9 cellular contexts compared by ENCODE assay signal in genomic region chr20:17226410-17227198, GRCh38. TPM values are rescaled to one million over a fixed set of nuclear protein-coding genes. Genes with fewer than 3 reads are reported as not detected.
DNase-seq lines count a peak whose midpoint lies in the region; ATAC-seq, FAIRE-seq and TF ChIP-seq lines count a peak whose summit lies in the region.
"Had no signal": no experiment of that assay in that cellular context is flagged by ENCODE, and none has a peak within 500 bp of the region (broad histone marks: within the 10 kb centered on the region; RNA-seq: fewer than 3 reads in every experiment).

PCSK2 (plus strand) TSS chr20:17227040; CDS start chr20:17227306, 266 bp downstream.

- CTCF ChIA-PET in A549 (lab: Yijun Ruan, JAX): interaction anchor here (0.9 kb wide), 1 partner anchor 24 kb away, joined by 3 read pairs; no protein-coding TSS in a partner anchor

- H3K9ac ChIP-seq in KMS-11: no peak within 1 kb of the TSS

- TF ChIP-seq POLR2A in A549 (IDR thresholded peaks at IDR 0.05; ENCODE audit: low read length): no peak

- no peak within 1 kb of the TSS for H3K27ac ChIP-seq in A549
- no peak within 1 kb of the TSS for H3K27ac ChIP-seq in KMS-11
- no peak within 1 kb of the TSS for H3K27ac ChIP-seq in osteoblast (ENCODE audit: low read depth, low read length)
- H3K27ac ChIP-seq: C4-2B had no signal

- H3K36me3 ChIP-seq in KMS-11 (ENCODE audit: insufficient read depth) (no peaks in the 10 kb centered on the region), osteoblast (ENCODE audit: insufficient read depth, low read length) (no peaks in the 10 kb centered on the region)

- POLR2A ChIA-PET in A549 (lab: Yijun Ruan, JAX): no interaction called here

- WGBS in A549 (ENCODE audit: missing lambda C conversion rate): 2% methylated on average over 37 of the region's 53 CpGs

- TF ChIP-seq CTCF in A549 (IDR thresholded peaks at IDR 0.05) (no peak), KMS-11 (conservative IDR thresholded peaks at IDR 0.05; ENCODE audit: low read depth, low read length) (no peak), osteoblast (IDR thresholded peaks at IDR 0.05; ENCODE audit: extremely low read depth, low read depth, low read length) (no peak)

- no peak for TF ChIP-seq RAD21 in A549 (conservative IDR thresholded peaks at IDR 0.05 in 1 of 2, IDR thresholded peaks at IDR 0.05 in 1 of 2)

- no peak for TF ChIP-seq EP300 in A549 (IDR thresholded peaks at IDR 0.05)

- H3K9me3 ChIP-seq in A549: no peaks in the 10 kb centered on the region
- no peaks in the 10 kb centered on the region for H3K9me3 ChIP-seq in osteoblast (ENCODE audit: low read depth, low read length)

- peak; percentile 70 to 84 for ATAC-seq in A549
- peak; percentile 78 for ATAC-seq in SK-N-SH treated with all-trans-retinoic acid at 6 μM for 48 hours
- ATAC-seq in HG03095 (IDR thresholded peaks at IDR 0.05; ENCODE audit: unreplicated experiment): no peak
- no peak for ATAC-seq in HG03342 (IDR thresholded peaks at IDR 0.05; ENCODE audit: unreplicated experiment)

- H3K4me3 ChIP-seq in A549: peak within 1 kb of the TSS; percentile 45
- no peak within 1 kb of the TSS for H3K4me3 ChIP-seq in KMS-11 (IDR thresholded peaks at IDR 0.05; ENCODE audit: insufficient read depth, low read depth, low read length)
- H3K4me3 ChIP-seq in osteoblast (ENCODE audit: insufficient read depth, low read length): peak within 1 kb of the TSS; percentile 37

- H3K27me3 ChIP-seq in KMS-11 (ENCODE audit: insufficient read depth, low read depth) (no peaks in the 10 kb centered on the region), osteoblast (ENCODE audit: insufficient read depth, low read length) (peaks cover 34% of the 10 kb centered on the region)

- peak; percentile 11 to 31 for DNase-seq in A549 (ENCODE audit: low read depth in 1 of 2, low spot score in 1 of 2)
- peak; percentile 61 for DNase-seq in globus pallidus (ENCODE audit: low spot score)
- peak; percentile 87 for DNase-seq in osteoblast (ENCODE audit: insufficient read length, low spot score, missing footprints)
- DNase-seq in activated CD4-positive, alpha-beta T cell treated with anti-CD3 and anti-CD28 coated beads for 4 hours: no peak

- FAIRE-seq in A549 (lab: Jason Lieb, UNC): no peak

- H3K4me2 ChIP-seq in A549 (peak within 1 kb of the TSS; percentile 85), KMS-11 (peak within 1 kb of the TSS; percentile 68), osteoblast (ENCODE audit: insufficient read depth, low read length) (peak within 1 kb of the TSS; percentile 68)

- H3K4me1 ChIP-seq in A549 (peaks cover 7% of the 10 kb centered on the region), KMS-11 (ENCODE audit: low read depth, poor library complexity, severe bottlenecking) (no peaks in the 10 kb centered on the region), osteoblast (ENCODE audit: insufficient read depth, low read length) (peaks cover 3% of the 10 kb centered on the region)

- no peaks in the 10 kb centered on the region for H3K79me2 ChIP-seq in KMS-11 (ENCODE audit: insufficient read depth, low read depth)
- no peaks in the 10 kb centered on the region for H3K79me2 ChIP-seq in osteoblast (ENCODE audit: insufficient read depth, low read length)

- peak within 1 kb of the TSS; percentile 41; the same call in 1 of the 2 replicates for H2AFZ ChIP-seq in KMS-11 (ENCODE audit: low read depth)
- H2AFZ ChIP-seq in osteoblast (ENCODE audit: low read length): no peak within 1 kb of the TSS

- no peaks in the 10 kb centered on the region for H4K20me1 ChIP-seq in KMS-11 (ENCODE audit: insufficient read depth)
- H4K20me1 ChIP-seq in osteoblast (ENCODE audit: insufficient read depth, low read length): no peaks in the 10 kb centered on the region

TF ChIP-seq in A549, 52 proteins besides CTCF, POLR2A, EP300 and RAD21:
- TF ChIP-seq TFCP2L1 (CRISPR knock-in tag; IDR thresholded peaks at IDR 0.05): no peak
- TF ChIP-seq REST (IDR thresholded peaks at IDR 0.05): peak; percentile 78
- no peak for TF ChIP-seq HOXA7 (CRISPR knock-in tag; IDR thresholded peaks at IDR 0.05)

TF ChIP-seq in SK-N-SH treated with all-trans-retinoic acid at 6 μM for 48 hours, 23 proteins besides CTCF, POLR2A, EP300 and RAD21 (continues in another document):
- no peak for TF ChIP-seq ISL1 (CRISPR knock-in tag; IDR thresholded peaks at IDR 0.05)
- TF ChIP-seq TOX (CRISPR knock-in tag; IDR thresholded peaks at IDR 0.05; ENCODE audit: borderline replicate concordance): no peak
- TF ChIP-seq ZFP30 (CRISPR knock-in tag; IDR thresholded peaks at IDR 0.05): no peak
- no peak for TF ChIP-seq POU6F1 (CRISPR knock-in tag; IDR thresholded peaks at IDR 0.05; ENCODE audit: borderline replicate concordance, low read depth)
- TF ChIP-seq ZNF8 (CRISPR knock-in tag; IDR thresholded peaks at IDR 0.05): no peak
- no peak for TF ChIP-seq GLIS3 (CRISPR knock-in tag; IDR thresholded peaks at IDR 0.05)
- TF ChIP-seq SNAI2 (CRISPR knock-in tag; IDR thresholded peaks at IDR 0.05): no peak
- TF ChIP-seq CSRNP3 (CRISPR knock-in tag; IDR thresholded peaks at IDR 0.05): no peak
- TF ChIP-seq ESRRG (CRISPR knock-in tag; IDR thresholded peaks at IDR 0.05): no peak
- TF ChIP-seq RARB (CRISPR knock-in tag; IDR thresholded peaks at IDR 0.05): no peak
- no peak for TF ChIP-seq ARNTL (CRISPR knock-in tag; IDR thresholded peaks at IDR 0.05; ENCODE audit: borderline replicate concordance, low read depth)
- no peak for TF ChIP-seq ZFP3 (CRISPR knock-in tag; IDR thresholded peaks at IDR 0.05)
- no peak for TF ChIP-seq CSDC2 (CRISPR knock-in tag; IDR thresholded peaks at IDR 0.05)
- TF ChIP-seq BACH2 (CRISPR knock-in tag; IDR thresholded peaks at IDR 0.05; ENCODE audit: borderline replicate concordance): no peak
- no peak for TF ChIP-seq PPARA (CRISPR knock-in tag; IDR thresholded peaks at IDR 0.05; ENCODE audit: borderline replicate concordance)
- TF ChIP-seq OSR1 (CRISPR knock-in tag; IDR thresholded peaks at IDR 0.05): no peak
- no peak for TF ChIP-seq PATZ1 (CRISPR knock-in tag; IDR thresholded peaks at IDR 0.05; ENCODE audit: borderline replicate concordance)
- TF ChIP-seq ZNF565 (CRISPR knock-in tag; conservative IDR thresholded peaks at IDR 0.05; ENCODE audit: low read depth): no peak
- no peak for TF ChIP-seq CREB5 (CRISPR knock-in tag; IDR thresholded peaks at IDR 0.05; ENCODE audit: low read depth)

RNA-seq across cellular contexts. Expression of gene PCSK2, which starts in this region (rescaled TPM):
- polyA plus RNA-seq in A549 (2011; rRNA removed) (0.01 TPM in 1 of 2 replicates, not detected in the other), A549 (2017; fragmentation: RNase III; extraction: RNeasy Plus Mini Kit Qiagen cat#74134 plus additional on column Dnase treatment) (not detected in 3 replicates)
- not detected in 2 replicates for polyA plus RNA-seq in A549 (2012; cell fraction: cytosol; rRNA removed)
- not detected in 2 replicates for polyA plus RNA-seq in A549 (2012; cell fraction: nucleus; rRNA removed)
- polyA minus RNA-seq in A549 (2011; rRNA and poly(A)+ RNA removed): not detected in 2 replicates
- total RNA-seq in osteoblast: not detected in 2 replicates

Comparison
In these comparisons a context has a peak if more than half of its experiments do, and no peak if none do; other contexts are left out.
1. Peak in DNase-seq, ATAC-seq, H3K4me3 ChIP-seq and H3K4me2 ChIP-seq in A549; RNA of the gene not detected or under 1 TPM.
2. Peak in DNase-seq, H3K4me3 ChIP-seq and H3K4me2 ChIP-seq in osteoblast; RNA of the gene not detected or under 1 TPM.